13 cellular contexts compared by ENCODE assay signal in the genomic region with DNA sequence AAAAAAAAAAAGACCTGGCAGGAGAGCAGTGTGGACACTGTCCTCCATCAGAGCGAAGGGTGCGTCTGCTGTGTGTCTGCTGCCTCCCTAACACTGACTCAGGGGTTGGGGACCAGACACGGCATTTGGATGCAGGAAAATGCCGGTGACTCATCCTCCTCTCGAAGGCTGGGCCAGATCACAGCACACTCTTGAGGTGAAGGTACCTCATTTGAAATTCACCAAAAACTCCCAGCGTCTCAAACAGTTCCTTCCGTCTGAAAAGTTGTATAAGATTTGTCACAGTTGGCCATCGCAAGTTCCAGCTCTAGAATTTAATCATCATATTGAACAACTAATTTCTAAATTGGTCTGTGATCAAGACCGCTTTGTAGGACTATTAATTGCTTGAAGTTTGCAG.
DNase-seq lines count a peak whose midpoint lies in the region; ATAC-seq and TF ChIP-seq lines count a peak whose summit lies in the region.
"Had no signal": no experiment of that assay in that cellular context is flagged by ENCODE, and none has a peak within 500 bp of the region (broad histone marks: within the 10 kb centered on the region; RNA-seq: fewer than 3 reads in every experiment).

No MANE protein-coding gene starts in this region.

- H3K27ac Mint-ChIP-seq in stimulated activated naive B cell treated with anti-CD40 and anti-IgM and Interleukin-4, amounts not matched to agents 10 μg/mL and 1 μg/mL and 100 μg/mL, for 72 hours: peak overlapping the region; percentile 51
- H3K27ac Mint-ChIP-seq: activated naive CD4-positive, alpha-beta T cell treated with anti-CD3 and anti-CD28 coated beads, Interleukin-2, amount 50 U/mL, for 24 hours had no signal

- H3K4me3 ChIP-seq in right cardiac atrium (ENCODE audit: low read length) (no peak overlapping the region), heart left ventricle (no peak overlapping the region), fibroblast of the aortic adventitia (ENCODE audit: low read depth, low read length) (no peak overlapping the region)
- H3K4me3 ChIP-seq: HAP-1, SJSA1 had no signal

- H3K36me3 ChIP-seq in heart left ventricle: no peaks in the 10 kb centered on the region
- H3K36me3 ChIP-seq: HAP-1, SJSA1 had no signal

- ATAC-seq in right cardiac atrium (no peak), heart left ventricle (no peak)
- peak in 1 of 2 donors; percentile 70 for ATAC-seq in stimulated activated naive B cell treated with anti-CD40 and anti-IgM and Interleukin-4, amounts not matched to agents 10 μg/mL and 1 μg/mL and 100 μg/mL, for 72 hours (replicated peaks)

- no peaks in the 10 kb centered on the region for H3K4me1 ChIP-seq in right cardiac atrium (ENCODE audit: control insufficient read depth, insufficient read depth, low read length)
- peaks cover 0 to 16% (median 4%) of the 10 kb centered on the region in 12 donors for H3K4me1 ChIP-seq in heart left ventricle
- H3K4me1 ChIP-seq: HAP-1, SJSA1 had no signal

- no peaks in the 10 kb centered on the region for H3K36me3 Mint-ChIP-seq in stimulated activated naive B cell treated with anti-CD40 and anti-IgM and Interleukin-4, amounts not matched to agents 10 μg/mL and 1 μg/mL and 100 μg/mL, for 72 hours
- H3K36me3 Mint-ChIP-seq: activated naive CD4-positive, alpha-beta T cell treated with anti-CD3 and anti-CD28 coated beads, Interleukin-2, amount 50 U/mL, for 24 hours had no signal

- H3K27ac ChIP-seq in right cardiac atrium (ENCODE audit: low read length): peak overlapping the region; percentile 42
- no peak overlapping the region for H3K27ac ChIP-seq in heart left ventricle
- H3K27ac ChIP-seq: C4-2B, SJSA1 had no signal

- H3K4me1 Mint-ChIP-seq in stimulated activated naive B cell treated with anti-CD40 and anti-IgM and Interleukin-4, amounts not matched to agents 10 μg/mL and 1 μg/mL and 100 μg/mL, for 72 hours: peaks cover 8 to 15% of the 10 kb centered on the region in 2 donors

- no peaks in the 10 kb centered on the region for H3K9me3 Mint-ChIP-seq in stimulated activated naive B cell treated with anti-CD40 and anti-IgM and Interleukin-4, amounts not matched to agents 10 μg/mL and 1 μg/mL and 100 μg/mL, for 72 hours
- H3K9me3 Mint-ChIP-seq: activated naive CD4-positive, alpha-beta T cell treated with anti-CD3 and anti-CD28 coated beads, Interleukin-2, amount 50 U/mL, for 24 hours had no signal

- H3K4me3 Mint-ChIP-seq in stimulated activated naive B cell treated with anti-CD40 and anti-IgM and Interleukin-4, amounts not matched to agents 10 μg/mL and 1 μg/mL and 100 μg/mL, for 72 hours: no peak overlapping the region
- H3K4me3 Mint-ChIP-seq: activated naive CD4-positive, alpha-beta T cell treated with anti-CD3 and anti-CD28 coated beads, Interleukin-2, amount 50 U/mL, for 24 hours had no signal

- TF ChIP-seq CTCF in heart left ventricle (IDR thresholded peaks at IDR 0.05): no peak
- TF ChIP-seq CTCF in fibroblast of the aortic adventitia (IDR thresholded peaks at IDR 0.05; ENCODE audit: insufficient read depth, low read length): no peak

- TF ChIP-seq POLR2A in heart left ventricle (IDR thresholded peaks at IDR 0.05): no peak

- intact Hi-C loops in right cardiac atrium (cut with DNase I) (no loop called here), heart left ventricle (cut with DNase I) (no loop called here)

- 82% methylated on average over 9 of the region's 9 CpGs for WGBS in right cardiac atrium
- WGBS in heart left ventricle, 4 donors: 88 to 94% (median 91%) methylated on average over 9 of the region's 9 CpGs

- DNase-seq in right cardiac atrium (no peak), heart left ventricle (no peak), fibroblast of the aortic adventitia (ENCODE audit: low read depth) (peak; percentile 43), activated gamma-delta T cell (lab: John Stamatoyannopoulos, UW) (no peak), NCI-H146 (lab: John Stamatoyannopoulos, UW) (no peak), SHP77 (lab: John Stamatoyannopoulos, UW) (no peak)
- DNase-seq in activated CD4-positive, alpha-beta T cell treated with anti-CD3 and anti-CD28 coated beads for 48 hours: peak; percentile 55
- DNase-seq in stimulated activated naive B cell treated with anti-CD40 and anti-IgM and Interleukin-4, amounts not matched to agents 10 μg/mL and 1 μg/mL and 100 μg/mL, for 72 hours: no peak
- DNase-seq: NCI-H2029 had no signal

- peaks cover 5 to 17% of the 10 kb centered on the region in 2 donors for H3K27me3 Mint-ChIP-seq in stimulated activated naive B cell treated with anti-CD40 and anti-IgM and Interleukin-4, amounts not matched to agents 10 μg/mL and 1 μg/mL and 100 μg/mL, for 72 hours

- H3K9me3 ChIP-seq in right cardiac atrium (ENCODE audit: control insufficient read depth, low read length) (no peaks in the 10 kb centered on the region), heart left ventricle (no peaks in the 10 kb centered on the region)
- H3K9me3 ChIP-seq: HAP-1, SJSA1 had no signal

- H3K27me3 ChIP-seq in right cardiac atrium (ENCODE audit: control insufficient read depth, insufficient read depth) (no peaks in the 10 kb centered on the region), heart left ventricle (no peaks in the 10 kb centered on the region)
- H3K27me3 ChIP-seq: SJSA1 had no signal

Comparison
In these comparisons a context has a peak if more than half of its experiments do, and no peak if none do; other contexts are left out.
1. DNase-seq: peak in activated CD4-positive, alpha-beta T cell treated with anti-CD3 and anti-CD28 coated beads for 48 hours (single experiment) and fibroblast of the aortic adventitia (single experiment); none in right cardiac atrium (0 of 3), heart left ventricle (0 of 5), stimulated activated naive B cell treated with anti-CD40 and anti-IgM and Interleukin-4, amounts not matched to agents 10 μg/mL and 1 μg/mL and 100 μg/mL, for 72 hours (single experiment), activated gamma-delta T cell (single experiment), NCI-H146 (single experiment) and SHP77 (0 of 2).